In the genomic region with DNA sequence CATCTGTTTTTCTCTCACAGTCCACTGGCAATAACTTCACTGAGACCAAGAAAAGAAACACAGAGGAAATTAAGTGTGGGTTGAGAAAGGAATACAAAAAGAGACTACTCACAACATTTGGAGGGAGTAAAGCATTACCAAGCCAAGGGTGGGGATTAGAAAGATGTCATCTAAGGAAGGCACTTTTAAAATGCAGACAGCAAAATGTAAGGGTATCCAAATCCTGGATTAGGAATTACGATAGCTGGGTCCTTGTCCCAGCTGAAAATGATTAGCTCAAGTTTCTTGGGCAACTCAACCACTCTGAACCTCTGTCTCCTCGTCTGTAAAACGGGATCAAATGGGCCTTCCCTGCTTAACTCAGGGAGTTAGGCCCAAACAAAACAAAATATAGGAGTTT, we compare ENCODE assay signal across 10 cellular contexts. TPM values are rescaled to one million over a fixed set of nuclear protein-coding genes. Genes with fewer than 3 reads are reported as not detected.
DNase-seq lines count a peak whose midpoint lies in the region; ATAC-seq, FAIRE-seq and TF ChIP-seq lines count a peak whose summit lies in the region.
"Had no signal": no experiment of that assay in that cellular context is flagged by ENCODE, and none has a peak within 500 bp of the region (broad histone marks: within the 10 kb centered on the region; RNA-seq: fewer than 3 reads in every experiment).

No MANE protein-coding gene starts in this region.

- peaks cover 65% of the 10 kb centered on the region for H3K4me1 Mint-ChIP-seq in type B pancreatic cell (ENCODE audit: unreplicated experiment)

- H3K4me3 Mint-ChIP-seq in type B pancreatic cell, result peak overlapping the region; percentile 96

- H4K8ac ChIP-seq in mesenchymal stem cell (ENCODE audit: low read length), result no peak overlapping the region

- no peak overlapping the region for H2BK15ac ChIP-seq in mesenchymal stem cell (ENCODE audit: low read depth, poor library complexity, severe bottlenecking)

- no peaks in the 10 kb centered on the region for H3K27me3 ChIP-seq in heart left ventricle
- H3K27me3 ChIP-seq in adipocyte (replicated peaks; ENCODE audit: control insufficient read depth, insufficient read depth, low read length), result no peaks in the 10 kb centered on the region
- no peaks in the 10 kb centered on the region for H3K27me3 ChIP-seq in mesenchymal stem cell (ENCODE audit: control insufficient read depth in 1 of 2, insufficient read depth in 1 of 2, low read length in 2 of 2)

- no peaks in the 10 kb centered on the region for H3K27me3 Mint-ChIP-seq in type B pancreatic cell

- 61 to 65% (median 62%) methylated on average over 3 of the region's 3 CpGs for WGBS in heart left ventricle, 4 donors
- WGBS in mesenchymal stem cell, result 96% methylated on average over 3 of the region's 3 CpGs

- H3K27ac Mint-ChIP-seq in type B pancreatic cell, result no peak overlapping the region

- no peak overlapping the region for H2AK5ac ChIP-seq in mesenchymal stem cell (ENCODE audit: low read length, severe bottlenecking)

- H3K36me3 ChIP-seq in heart left ventricle (peaks cover 0 to 58% (median 37%) of the 10 kb centered on the region in 9 donors), adipocyte (ENCODE audit: control insufficient read depth, insufficient read depth, low read length, severe bottlenecking) (peaks cover 28% of the 10 kb centered on the region), mesenchymal stem cell (ENCODE audit: control insufficient read depth in 1 of 2, insufficient read depth in 2 of 2, low read depth in 1 of 2, low read length in 2 of 2) (peaks cover 35 to 42% of the 10 kb centered on the region in 2 experiments)

- H3K27ac ChIP-seq in heart left ventricle (peak overlapping the region; percentile 95 to 100 (median 98)), mesenchymal stem cell (ENCODE audit: low read length, poor library complexity, severe bottlenecking) (no peak overlapping the region)

- H2BK5ac ChIP-seq in mesenchymal stem cell (ENCODE audit: low read depth, low read length, poor library complexity, severe bottlenecking), result no peak overlapping the region

- no peak overlapping the region for H2AFZ ChIP-seq in mesenchymal stem cell (ENCODE audit: low read depth, low read length)

- no peak overlapping the region for H3K14ac ChIP-seq in mesenchymal stem cell (ENCODE audit: low read length in 2 of 2)

- intact Hi-C loops in heart left ventricle (cut with DNase I), result no loop called here
- intact Hi-C loops in Right ventricle myocardium superior (cut with DNase I), result no loop called here

- no peak for FAIRE-seq in H54 (lab: Jason Lieb, UNC)

- TF ChIP-seq CTCF in heart left ventricle (IDR thresholded peaks at IDR 0.05), result no peak
- TF ChIP-seq CTCF in type B pancreatic cell (conservative IDR thresholded peaks at IDR 0.05), result no peak

- DNase-seq in heart left ventricle (no peak), Right ventricle myocardium superior (no peak), adipocyte (ENCODE audit: low read depth) (no peak), mesenchymal stem cell (no peak), type B pancreatic cell (ENCODE audit: extremely low spot score, unreplicated experiment) (no peak), H54 (ENCODE audit: insufficient read length, low spot score) (no peak)
- DNase-seq: H7, NCI-H510A had no signal

- H2BK12ac ChIP-seq in mesenchymal stem cell (ENCODE audit: low read length in 2 of 2), result no peak overlapping the region

- H2BK120ac ChIP-seq in mesenchymal stem cell (ENCODE audit: low read depth, low read length), result no peak overlapping the region

- H3K9me3 ChIP-seq in heart left ventricle (no peaks in the 10 kb centered on the region), adipocyte (ENCODE audit: control insufficient read depth, low read length) (no peaks in the 10 kb centered on the region), mesenchymal stem cell (ENCODE audit: control insufficient read depth, low read length) (no peaks in the 10 kb centered on the region)

- H3K4ac ChIP-seq in mesenchymal stem cell (ENCODE audit: low read depth in 1 of 2, low read length in 2 of 2), result no peak overlapping the region

- H3K23ac ChIP-seq in mesenchymal stem cell (ENCODE audit: low read length in 2 of 2), result no peak overlapping the region

- H3K4me1 ChIP-seq in heart left ventricle (peaks cover 5 to 60% (median 45%) of the 10 kb centered on the region in 12 donors), adipocyte (ENCODE audit: control insufficient read depth, insufficient read depth, low read length) (peaks cover 61% of the 10 kb centered on the region), mesenchymal stem cell (ENCODE audit: control insufficient read depth, insufficient read depth, low read depth, low read length) (peaks cover 36% of the 10 kb centered on the region)

- H3K9ac ChIP-seq in adipocyte (ENCODE audit: low read length) (peak overlapping the region; percentile 96), mesenchymal stem cell (ENCODE audit: low read length) (peak overlapping the region; percentile 94)

- peak overlapping the region in 4 of 12 donors; percentile 93 to 100 (median 98) for H3K4me3 ChIP-seq in heart left ventricle
- peak overlapping the region; percentile 88 for H3K4me3 ChIP-seq in adipocyte (ENCODE audit: low read length)
- peak overlapping the region in 1 of 2 experiments; percentile 84 for H3K4me3 ChIP-seq in mesenchymal stem cell (ENCODE audit: insufficient read depth in 1 of 2, low read depth in 1 of 2, low read length in 2 of 2)

- ATAC-seq in heart left ventricle (no peak), Right ventricle myocardium superior (ENCODE audit: poor library complexity) (no peak), HG02610 (IDR thresholded peaks at IDR 0.05; ENCODE audit: unreplicated experiment) (no peak), HG02840 (IDR thresholded peaks at IDR 0.05; ENCODE audit: low FRiP score, unreplicated experiment) (no peak)

- no peak overlapping the region for H3K4me2 ChIP-seq in mesenchymal stem cell (ENCODE audit: low read length, poor library complexity, severe bottlenecking)

- H4K91ac ChIP-seq in mesenchymal stem cell (ENCODE audit: low read length), result no peak overlapping the region

- H3K36me3 Mint-ChIP-seq in type B pancreatic cell, result peaks cover 22% of the 10 kb centered on the region

- H3K18ac ChIP-seq in mesenchymal stem cell (ENCODE audit: low read depth in 1 of 2, low read length in 2 of 2), result no peak overlapping the region

- H3K9me3 Mint-ChIP-seq in type B pancreatic cell, result no peaks in the 10 kb centered on the region

- TF ChIP-seq POLR2A in heart left ventricle (IDR thresholded peaks at IDR 0.05) (no peak), H54 (IDR thresholded peaks at IDR 0.05; ENCODE audit: low read depth, low read length) (no peak)

- H3K79me1 ChIP-seq in mesenchymal stem cell (replicated peaks; ENCODE audit: low read length, poor library complexity, severe bottlenecking), result peaks cover 28% of the 10 kb centered on the region

RNA-seq across cellular contexts. Expression of a gene that starts 2.2 kb away (rescaled TPM):
- total RNA-seq in heart left ventricle (10 to 100 TPM; 21.2 to 41.5 (median 25.7) TPM), Right ventricle myocardium superior (19.1 TPM), type B pancreatic cell (ENCODE audit: low replicate concordance) (58.2 and 64.7 TPM in 2 replicates)
- 10 to 100 TPM; 29.9 to 51.3 TPM for polyA plus RNA-seq in heart left ventricle
- 37.2 TPM for polyA plus RNA-seq in mesenchymal stem cell (2013, experiment 1 of 2)
- polyA plus RNA-seq in mesenchymal stem cell (2013, experiment 2 of 2), result 35.9 TPM

RNA-seq across cellular contexts. Expression of a gene that starts 17.1 kb away (rescaled TPM):
- not detected for total RNA-seq in heart left ventricle
- not detected for polyA plus RNA-seq in heart left ventricle
- total RNA-seq in Right ventricle myocardium superior, result not detected
- polyA plus RNA-seq in mesenchymal stem cell (2013, experiment 1 of 2), result not detected
- polyA plus RNA-seq in mesenchymal stem cell (2013, experiment 2 of 2), result not detected
- 0.65 and 4.6 TPM in 2 replicates for total RNA-seq in type B pancreatic cell (ENCODE audit: low replicate concordance)
- total RNA-seq: H7 had no signal

RNA-seq across cellular contexts. Expression of a gene that starts 40.0 kb away (rescaled TPM):
- total RNA-seq in heart left ventricle (10 to 100 TPM; 11.7 to 72.4 (median 30.8) TPM), Right ventricle myocardium superior (44.2 TPM), type B pancreatic cell (ENCODE audit: low replicate concordance) (0.75 TPM in 1 of 2 replicates, not detected in the other)
- polyA plus RNA-seq in heart left ventricle, result 10 to 100 TPM; 16.9 to 59.2 TPM
- 6.7 TPM for polyA plus RNA-seq in mesenchymal stem cell (2013, experiment 1 of 2)
- 6.5 TPM for polyA plus RNA-seq in mesenchymal stem cell (2013, experiment 2 of 2)
